In the genomic region with DNA sequence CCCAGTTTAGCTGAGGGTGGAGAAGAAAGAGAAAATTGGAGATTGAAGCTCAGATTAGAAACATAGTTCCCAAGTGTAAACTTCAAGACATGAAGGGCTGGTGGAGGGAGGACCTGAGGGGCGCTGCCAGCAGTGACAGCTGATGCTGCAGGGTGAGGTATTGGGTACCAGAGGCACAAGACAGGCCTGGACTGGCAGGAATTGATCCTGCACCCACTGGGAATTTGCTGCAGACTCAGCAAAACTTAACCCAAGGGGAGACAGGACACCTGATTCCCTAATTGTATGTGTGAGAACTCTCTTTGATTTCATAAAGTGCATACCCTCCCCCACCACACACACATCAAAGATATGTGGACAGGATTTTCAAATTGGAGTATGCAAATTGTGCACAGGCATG, we compare ENCODE assay signal across 10 cellular contexts.
"Had no signal": no experiment of that assay in that cellular context is flagged by ENCODE, and none has a peak within 500 bp of the region (broad histone marks: within the 10 kb centered on the region; RNA-seq: fewer than 3 reads in every experiment).

No MANE protein-coding gene starts in this region.

- H2AFZ ChIP-seq: GM23338 had no signal

- H3K9me3 ChIP-seq: HAP-1 had no signal

- H3K4me3 Mint-ChIP-seq: GM23338, HFFc6 had no signal

- H3K27ac Mint-ChIP-seq: GM23338, HFFc6 had no signal

- H3K9me3 Mint-ChIP-seq: GM23338 had no signal

- DNase-seq: HFFc6, Karpas-422, KBM-7 had no signal

- H3K4me3 ChIP-seq: GM23338, HAP-1 had no signal

- ATAC-seq: GM23338, HCT116 had no signal

- H3K9ac ChIP-seq: KMS-11 had no signal

- FAIRE-seq: H1, H54, HTR-8/SVneo had no signal

- H3K36me3 ChIP-seq: HAP-1 had no signal

- H3K4me2 ChIP-seq: GM23338, KMS-11 had no signal

- H3K27ac ChIP-seq: KMS-11 had no signal
